ENCODE assay signal across 12 cellular contexts in genomic region chr20:63697868-63698545, GRCh38. TPM values are rescaled to one million over a fixed set of nuclear protein-coding genes. Genes with fewer than 3 reads are reported as not detected.
DNase-seq lines count a peak whose midpoint lies in the region; ATAC-seq and TF ChIP-seq lines count a peak whose summit lies in the region.
"Had no signal": no experiment of that assay in that cellular context is flagged by ENCODE, and none has a peak within 500 bp of the region (broad histone marks: within the 10 kb centered on the region; RNA-seq: fewer than 3 reads in every experiment).

No MANE protein-coding gene starts in this region.

- no peaks in the 10 kb centered on the region for H3K27me3 ChIP-seq in SK-N-SH (ENCODE audit: insufficient read depth)
- no peaks in the 10 kb centered on the region for H3K27me3 ChIP-seq in suprapubic skin
- H3K27me3 ChIP-seq: thyroid gland had no signal

- TF ChIP-seq RAD21 in SK-N-SH (IDR thresholded peaks at IDR 0.05; ENCODE audit: low read length), result no peak

- TF ChIP-seq POLR2A in suprapubic skin (IDR thresholded peaks at IDR 0.05), result no peak

- H3K36me3 ChIP-seq in SK-N-SH (replicated peaks in 1 of 2; ENCODE audit: control insufficient read depth in 1 of 2, insufficient read depth in 2 of 2, low read length in 1 of 2) (peaks cover 0 to 9% of the 10 kb centered on the region in 2 experiments), suprapubic skin (peaks cover 4% of the 10 kb centered on the region)

- TF ChIP-seq EP300 in SK-N-SH (IDR thresholded peaks at IDR 0.05; ENCODE audit: borderline replicate concordance in 1 of 2, low read depth in 1 of 2, low read length in 1 of 2), result no peak
- no peak for TF ChIP-seq EP300 in suprapubic skin (IDR thresholded peaks at IDR 0.05)

- H3K4me1 ChIP-seq in SK-N-SH (ENCODE audit: control insufficient read depth in 1 of 2, insufficient read depth in 2 of 2, low read depth in 1 of 2, low read length in 1 of 2) (peaks cover 22 to 30% of the 10 kb centered on the region in 2 experiments; a peak in 3 of 4 replicates), suprapubic skin (peaks cover 58% of the 10 kb centered on the region)

- 0 out of 2 replicates have a peak overlapping the region, but pooled peaks have one; percentile 61 for H3K9ac ChIP-seq in SK-N-SH

- H3K9me3 ChIP-seq in SK-N-SH (no peaks in the 10 kb centered on the region), suprapubic skin (no peaks in the 10 kb centered on the region)
- H3K9me3 ChIP-seq: thyroid gland had no signal

- H2AFZ ChIP-seq in SK-N-SH (ENCODE audit: low read depth), result no peak overlapping the region

- TF ChIP-seq CTCF in SK-N-SH (IDR thresholded peaks at IDR 0.05) (no peak), epithelial cell of proximal tubule (conservative IDR thresholded peaks at IDR 0.05; ENCODE audit: low read depth, low read length) (no peak), suprapubic skin (IDR thresholded peaks at IDR 0.05) (no peak)

- CTCF ChIA-PET in SK-N-SH (lab: Yijun Ruan, JAX), result interaction anchor here (0.6 to 1.7 kb wide), 5 partner anchors 11 to 276 kb away, joined by 3 to 6 read pairs (median 3); no protein-coding TSS in a partner anchor

- 89% methylated on average over 25 of the region's 40 CpGs for WGBS in SK-N-SH (ENCODE audit: low lambda C conversion rate)
- WGBS in suprapubic skin, result 69% methylated on average over 37 of the region's 40 CpGs

- no peaks in the 10 kb centered on the region for H3K9me2 ChIP-seq in SK-N-SH

- H4K20me1 ChIP-seq in SK-N-SH (ENCODE audit: insufficient read depth), result no peaks in the 10 kb centered on the region

- H3K4me3 ChIP-seq in SK-N-SH (ENCODE audit: low read depth in 2 of 2, low read length in 1 of 2) (no peak overlapping the region), epithelial cell of proximal tubule (ENCODE audit: low read depth, low read length) (peak overlapping the region; percentile 75), suprapubic skin (peak overlapping the region; percentile 47)
- H3K4me3 ChIP-seq: SK-N-MC, thyroid gland had no signal

- H3K4me2 ChIP-seq in SK-N-SH, result peak overlapping the region; percentile 72; the same call in 1 of the 2 replicates

- ATAC-seq in SK-N-SH treated with all-trans-retinoic acid at 6 μM for 48 hours (no peak), HG03460 (IDR thresholded peaks at IDR 0.05; ENCODE audit: unreplicated experiment) (no peak)

- H3K79me2 ChIP-seq in SK-N-SH (ENCODE audit: insufficient read depth), result no peaks in the 10 kb centered on the region

- peak; percentile 47 for DNase-seq in SK-N-SH
- no peak for DNase-seq in epithelial cell of proximal tubule (ENCODE audit: low read depth)
- DNase-seq in suprapubic skin (ENCODE audit: low spot score in 2 of 2), result peak in 1 of 2 donors; percentile 65
- no peak for DNase-seq in stimulated activated CD4-positive, alpha-beta T cell treated with anti-CD3 and anti-CD28 coated beads, Interleukin-15, amount 100 ng/mL, for 24 hours
- DNase-seq: activated T-cell treated with anti-CD3 and anti-CD28 coated beads, Interleukin-2, amount 50 U/mL, for 1 hour; NCI-H2107; stimulated activated CD4-positive, alpha-beta T cell treated with anti-CD3 and anti-CD28 coated beads, Interleukin-12 subunit alpha, Interleukin-12 subunit beta, amount 100 ng/mL, for 4 hours; thyroid gland had no signal

- POLR2A ChIA-PET in SK-N-SH (lab: Yijun Ruan, JAX), result interaction anchor here (0.7 to 3.4 kb wide), 7 partner anchors 10 to 281 kb away, joined by 3 to 22 read pairs (median 3); partner anchors contain the start of genes ARFRP1, RTEL1, SAMD10 and STMN3

- no peaks in the 10 kb centered on the region for H3F3A ChIP-seq in SK-N-SH (replicated peaks; ENCODE audit: insufficient read depth)

- peak overlapping the region in 1 of 2 experiments; percentile 85; a peak in 3 of 4 replicates for H3K27ac ChIP-seq in SK-N-SH (ENCODE audit: low read depth in 2 of 2, low read length in 1 of 2)
- H3K27ac ChIP-seq in suprapubic skin, result no peak overlapping the region
- H3K27ac ChIP-seq: SK-N-MC had no signal

TF ChIP-seq in SK-N-SH, 30 proteins besides CTCF, POLR2A, EP300 and RAD21 (continues in another document):
- no peak for TF ChIP-seq REST (IDR thresholded peaks at IDR 0.05; ENCODE audit: low read depth, low read length)
- TF ChIP-seq RXRA (IDR thresholded peaks at IDR 0.05; ENCODE audit: borderline replicate concordance, low read depth), result no peak

TF ChIP-seq in SK-N-SH treated with all-trans-retinoic acid at 6 μM for 48 hours, 23 proteins besides CTCF, POLR2A, EP300 and RAD21:
- TF ChIP-seq ZC3H10 (CRISPR knock-in tag; IDR thresholded peaks at IDR 0.05) (no peak), ZNF565 (CRISPR knock-in tag; conservative IDR thresholded peaks at IDR 0.05; ENCODE audit: low read depth) (no peak), ESRRG (CRISPR knock-in tag; IDR thresholded peaks at IDR 0.05) (no peak), SNAI2 (CRISPR knock-in tag; IDR thresholded peaks at IDR 0.05) (no peak), CSRNP3 (CRISPR knock-in tag; IDR thresholded peaks at IDR 0.05) (no peak), BACH2 (CRISPR knock-in tag; IDR thresholded peaks at IDR 0.05; ENCODE audit: borderline replicate concordance) (no peak), RARB (CRISPR knock-in tag; IDR thresholded peaks at IDR 0.05) (no peak), ZNF8 (CRISPR knock-in tag; IDR thresholded peaks at IDR 0.05) (no peak), ZNF70 (CRISPR knock-in tag; IDR thresholded peaks at IDR 0.05) (no peak), PPARA (CRISPR knock-in tag; IDR thresholded peaks at IDR 0.05; ENCODE audit: borderline replicate concordance) (no peak), POU6F1 (CRISPR knock-in tag; IDR thresholded peaks at IDR 0.05; ENCODE audit: borderline replicate concordance, low read depth) (no peak)
TF ChIP-seq in SK-N-SH treated with all-trans-retinoic acid at 6 μM for 48 hours: peak in this region for 0.

RNA-seq across cellular contexts. Expression of gene TNFRSF6B, which starts 1.6 kb away (rescaled TPM):
- 8.2 and 9.4 TPM in 2 replicates for polyA plus RNA-seq in SK-N-SH (2012; rRNA removed)
- 3.6 and 6.1 TPM in 2 replicates for polyA plus RNA-seq in SK-N-SH (2012; cell fraction: cytosol; rRNA removed)
- 18.3 and 28.9 TPM in 2 replicates for polyA plus RNA-seq in SK-N-SH (2012; cell fraction: nucleus; rRNA removed)
- 509 and 817 TPM in 2 replicates for total RNA-seq in epithelial cell of proximal tubule
- total RNA-seq in suprapubic skin, result 10 to 100 TPM in 2 of 4 donors, 1 to 10 TPM in 2; 2.1 to 16.1 (median 11.1) TPM
- total RNA-seq: H1 had no signal

RNA-seq across cellular contexts. Expression of gene ARFRP1, which starts 9.8 kb away (rescaled TPM):
- polyA plus RNA-seq in SK-N-SH (2012; rRNA removed), result 65.4 and 72.8 TPM in 2 replicates
- polyA plus RNA-seq in SK-N-SH (2012; cell fraction: cytosol; rRNA removed), result 47.9 and 57.4 TPM in 2 replicates
- 132 and 145 TPM in 2 replicates for polyA plus RNA-seq in SK-N-SH (2012; cell fraction: nucleus; rRNA removed)
- total RNA-seq in epithelial cell of proximal tubule (42.1 and 49.0 TPM in 2 replicates), suprapubic skin (10 to 100 TPM; 22.1 to 31.9 (median 27.6) TPM)

RNA-seq across cellular contexts. Expression of gene ZGPAT, which starts 9.8 kb away (rescaled TPM):
- 33.7 and 36.8 TPM in 2 replicates for polyA plus RNA-seq in SK-N-SH (2012; rRNA removed)
- 9.8 and 14.3 TPM in 2 replicates for polyA plus RNA-seq in SK-N-SH (2012; cell fraction: cytosol; rRNA removed)
- polyA plus RNA-seq in SK-N-SH (2012; cell fraction: nucleus; rRNA removed), result 152 and 206 TPM in 2 replicates
- total RNA-seq in epithelial cell of proximal tubule, result 36.5 and 57.2 TPM in 2 replicates
- 10 to 100 TPM; 21.7 to 25.8 (median 23.3) TPM for total RNA-seq in suprapubic skin

RNA-seq across cellular contexts. Expression of gene LIME1, which starts 38.5 kb away (rescaled TPM):
- 10.9 and 12.3 TPM in 2 replicates for polyA plus RNA-seq in SK-N-SH (2012; rRNA removed)
- polyA plus RNA-seq in SK-N-SH (2012; cell fraction: cytosol; rRNA removed), result 1.0 and 2.1 TPM in 2 replicates
- polyA plus RNA-seq in SK-N-SH (2012; cell fraction: nucleus; rRNA removed), result 118 and 180 TPM in 2 replicates
- total RNA-seq in epithelial cell of proximal tubule (6.5 and 19.1 TPM in 2 replicates), suprapubic skin (10 to 100 TPM; 12.2 to 36.5 (median 16.9) TPM)

RNA-seq across cellular contexts. Expression of gene RTEL1, which starts 39.9 kb away (rescaled TPM):
- 9.9 and 12.9 TPM in 2 replicates for polyA plus RNA-seq in SK-N-SH (2012; rRNA removed)
- polyA plus RNA-seq in SK-N-SH (2012; cell fraction: cytosol; rRNA removed), result 1.5 and 2.4 TPM in 2 replicates
- 82.0 and 145 TPM in 2 replicates for polyA plus RNA-seq in SK-N-SH (2012; cell fraction: nucleus; rRNA removed)
- 26.5 and 29.1 TPM in 2 replicates for total RNA-seq in epithelial cell of proximal tubule
- total RNA-seq in suprapubic skin, result 10 to 100 TPM in 2 of 4 donors, 1 to 10 TPM in 2; 6.9 to 26.6 (median 13.9) TPM

Comparison
In these comparisons a context has a peak if more than half of its experiments do, and no peak if none do; other contexts are left out.
1. H3K4me3 ChIP-seq: peak in epithelial cell of proximal tubule (single experiment) and suprapubic skin (single experiment); none in SK-N-SH (0 of 2).
2. RNA of gene TNFRSF6B, which starts 1.6 kb away (total RNA-seq): 509 to 817 TPM in epithelial cell of proximal tubule; 2.1 to 16.1 TPM in suprapubic skin; every median in the first group is over 10 times any median in the second.